ENCODE assay signal across 9 cellular contexts in genomic region chr13:46172531-46172991, GRCh38. TPM values are rescaled to one million over a fixed set of nuclear protein-coding genes. Genes with fewer than 3 reads are reported as not detected.
DNase-seq lines count a peak whose midpoint lies in the region; ATAC-seq and TF ChIP-seq lines count a peak whose summit lies in the region.
"Had no signal": no experiment of that assay in that cellular context is flagged by ENCODE, and none has a peak within 500 bp of the region (broad histone marks: within the 10 kb centered on the region; RNA-seq: fewer than 3 reads in every experiment).

No MANE protein-coding gene starts in this region.

- TF ChIP-seq POLR2A in upper lobe of left lung (IDR thresholded peaks at IDR 0.05) = no peak

- H3K27me3 Mint-ChIP-seq in central memory CD8-positive, alpha-beta T cell = no peaks in the 10 kb centered on the region

- H3K9me3 ChIP-seq in upper lobe of left lung = no peaks in the 10 kb centered on the region
- no peaks in the 10 kb centered on the region for H3K9me3 ChIP-seq in HAP-1

- peak overlapping the region; percentile 97 for H3K27ac Mint-ChIP-seq in central memory CD8-positive, alpha-beta T cell (ENCODE audit: low read depth)

- in situ Hi-C loops in HAP-1 (cut with MboI; ENCODE audit: low sequenced_read_pairs) = no loop called here

- TF ChIP-seq EP300 in upper lobe of left lung (IDR thresholded peaks at IDR 0.05) = no peak

- peak overlapping the region; percentile 54 to 74 (median 62) for H3K27ac ChIP-seq in upper lobe of left lung

- no peaks in the 10 kb centered on the region for H3K9me3 Mint-ChIP-seq in central memory CD8-positive, alpha-beta T cell

- no peaks in the 10 kb centered on the region for H3K36me3 ChIP-seq in upper lobe of left lung
- H3K36me3 ChIP-seq in HAP-1 (replicated peaks) = no peaks in the 10 kb centered on the region

- peak; percentile 51 for DNase-seq in stimulated activated CD4-positive, alpha-beta T cell treated with anti-CD3 and anti-CD28 coated beads, Interleukin-15, amount 100 ng/mL, for 24 hours
- DNase-seq in stimulated activated CD4-positive, alpha-beta T cell treated with anti-CD3 and anti-CD28 coated beads, Interleukin-4, amount 100 ng/mL, for 1 hour = no peak
- DNase-seq in SKM-1 (lab: John Stamatoyannopoulos, UW; ENCODE audit: unreplicated experiment) (peak; percentile 88), upper lobe of left lung (peak in 1 of 2 donors; percentile 41), NCI-H2081 (lab: John Stamatoyannopoulos, UW) (no peak), HAP-1 (ENCODE audit: low spot score in 2 of 2) (no peak)
- DNase-seq in central memory CD8-positive, alpha-beta T cell (ENCODE audit: low spot score in 2 of 2) = peak in 1 of 2 donors; percentile 62
- DNase-seq: NCI-H526 treated with DMSO at 0.1 percent for 48 hours had no signal

- H3K4me1 ChIP-seq in upper lobe of left lung (peaks cover 7 to 40% (median 32%) of the 10 kb centered on the region in 4 donors), HAP-1 (no peaks in the 10 kb centered on the region)

- peaks cover 61% of the 10 kb centered on the region for H3K36me3 Mint-ChIP-seq in central memory CD8-positive, alpha-beta T cell (ENCODE audit: insufficient read depth)

- H3K27me3 ChIP-seq in upper lobe of left lung (no peaks in the 10 kb centered on the region), HAP-1 (ENCODE audit: low read depth) (no peaks in the 10 kb centered on the region)

- WGBS in upper lobe of left lung, 2 donors = 52 to 70% methylated on average over 6 of the region's 6 CpGs

- no peak for TF ChIP-seq CTCF in upper lobe of left lung (IDR thresholded peaks at IDR 0.05)

- peaks cover 98% of the 10 kb centered on the region for H3K4me1 Mint-ChIP-seq in central memory CD8-positive, alpha-beta T cell

- ATAC-seq in central memory CD8-positive, alpha-beta T cell (replicated peaks; ENCODE audit: extremely low read depth, poor library complexity, severe bottlenecking) = peak; percentile 75
- ATAC-seq in upper lobe of left lung (ENCODE audit: low FRiP score in 2 of 2) (peak; percentile 31 to 61), GM19324 (IDR thresholded peaks at IDR 0.05; ENCODE audit: low FRiP score, unreplicated experiment) (no peak)

- H3K4me3 Mint-ChIP-seq in central memory CD8-positive, alpha-beta T cell = peak overlapping the region; percentile 73

- H3K4me3 ChIP-seq in upper lobe of left lung (no peak overlapping the region), HAP-1 (no peak overlapping the region)

RNA-seq across cellular contexts. Expression of gene LCP1, which starts 9.4 kb away (rescaled TPM):
- total RNA-seq in upper lobe of left lung = 100 to 1,000 TPM in 4 of 6 donors, 10 to 100 TPM in 2; 72.3 to 331 (median 129) TPM

RNA-seq across cellular contexts. Expression of gene LRRC63, which starts 39.2 kb away (rescaled TPM):
- 1 to 10 TPM in 2 of 6 donors, under 1 TPM in 3, not detected in 1; 0.33 to 3.1 (median 0.66) TPM for total RNA-seq in upper lobe of left lung

Comparison
In these comparisons a context has a peak if more than half of its experiments do, and no peak if none do; other contexts are left out.
1. DNase-seq: peak in stimulated activated CD4-positive, alpha-beta T cell treated with anti-CD3 and anti-CD28 coated beads, Interleukin-15, amount 100 ng/mL, for 24 hours (single experiment) and SKM-1 (single experiment); none in stimulated activated CD4-positive, alpha-beta T cell treated with anti-CD3 and anti-CD28 coated beads, Interleukin-4, amount 100 ng/mL, for 1 hour (single experiment), NCI-H2081 (0 of 2) and HAP-1 (0 of 2).